17 cellular contexts compared by ENCODE assay signal in the genomic region with DNA sequence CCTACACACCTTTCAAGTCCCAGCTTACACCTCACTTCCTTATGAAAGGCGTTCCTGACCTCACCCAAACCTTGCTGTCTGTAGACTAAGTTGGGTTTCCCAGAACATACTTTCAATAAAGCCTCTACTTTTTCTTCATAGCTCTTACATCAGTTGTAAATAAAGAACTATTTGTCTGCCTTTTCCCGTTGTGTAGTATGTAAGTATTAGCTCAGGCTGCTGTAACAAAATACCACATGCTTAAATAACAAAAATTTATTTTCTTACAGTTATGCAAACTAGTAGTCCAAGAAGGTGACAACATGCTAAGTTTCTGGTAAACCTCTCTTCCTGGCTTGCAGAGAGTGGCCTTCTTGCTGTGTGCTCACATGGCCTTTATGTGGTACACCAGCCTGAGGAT.
DNase-seq lines count a peak whose midpoint lies in the region; ATAC-seq, FAIRE-seq and TF ChIP-seq lines count a peak whose summit lies in the region.
"Had no signal": no experiment of that assay in that cellular context is flagged by ENCODE, and none has a peak within 500 bp of the region (broad histone marks: within the 10 kb centered on the region; RNA-seq: fewer than 3 reads in every experiment).

No MANE protein-coding gene starts in this region.

- H3K79me2 ChIP-seq in trophoblast cell (ENCODE audit: control insufficient read depth, insufficient read depth, low read length, poor library complexity): peaks cover 4% of the 10 kb centered on the region

- CTCF ChIA-PET in A549 (lab: Yijun Ruan, JAX): interaction anchor here (0.8 kb wide), 2 partner anchors 204 to 531 kb away, joined by 3 read pairs; a partner anchor contains a TSS

- TF ChIP-seq POLR2A in A549 (IDR thresholded peaks at IDR 0.05; ENCODE audit: low read length) (no peak), GM12891 (IDR thresholded peaks at IDR 0.05; ENCODE audit: low read depth, low read length) (no peak)

- TF ChIP-seq EP300 in A549 (IDR thresholded peaks at IDR 0.05): no peak

- in situ Hi-C loops in ACHN (cut with HindIII; ENCODE audit: low pct_ligation_motif_present, low pct_unique_long_range_greater_than_20kb, low sequenced_read_pairs): no loop called here

- no peak for TF ChIP-seq CTCF in A549 (IDR thresholded peaks at IDR 0.05)

- FAIRE-seq in A549 (lab: Jason Lieb, UNC) (no peak), GM12891 (lab: Jason Lieb, UNC) (peak; percentile 43)
- FAIRE-seq: H54 had no signal

- H3K36me3 ChIP-seq in trophoblast cell (ENCODE audit: control insufficient read depth in 1 of 2, insufficient read depth in 2 of 2, low read length in 2 of 2): peaks cover 0 to 2% of the 10 kb centered on the region in 2 experiments

- no peak overlapping the region for H3K18ac ChIP-seq in trophoblast cell (ENCODE audit: low read length)

- no peak overlapping the region for H4K12ac ChIP-seq in trophoblast cell (ENCODE audit: low read depth, low read length)

- peak overlapping the region; percentile 48 for H2BK120ac ChIP-seq in trophoblast cell (ENCODE audit: insufficient read depth, low read length, poor library complexity)

- H3K4me1 ChIP-seq in A549: peaks cover 44% of the 10 kb centered on the region
- peaks cover 2 to 3% of the 10 kb centered on the region in 2 experiments for H3K4me1 ChIP-seq in trophoblast cell (ENCODE audit: control insufficient read depth in 1 of 2, insufficient read depth in 2 of 2, low read length in 2 of 2)

- ATAC-seq in A549 (no peak), left colon (peak; percentile 41), HG02678 (IDR thresholded peaks at IDR 0.05; ENCODE audit: unreplicated experiment) (no peak)
- ATAC-seq: GM23338, HCT116 had no signal

- POLR2A ChIA-PET in A549 (lab: Yijun Ruan, JAX): no interaction called here

- no peaks in the 10 kb centered on the region for H3K27me3 ChIP-seq in trophoblast cell (ENCODE audit: insufficient read depth, low read length)

- H3K4me2 ChIP-seq in A549 (no peak overlapping the region), trophoblast cell (ENCODE audit: low read length) (no peak overlapping the region)
- H3K4me2 ChIP-seq: GM23338 had no signal

- no peaks in the 10 kb centered on the region for H3K9me3 ChIP-seq in A549
- no peaks in the 10 kb centered on the region for H3K9me3 ChIP-seq in trophoblast cell (ENCODE audit: insufficient read depth, low read depth, low read length)
- H3K9me3 ChIP-seq: Caco-2 had no signal

- H3K9ac ChIP-seq in trophoblast cell (ENCODE audit: low read length): no peak overlapping the region

- DNase-seq in A549 (ENCODE audit: low read depth in 1 of 2, low spot score in 1 of 2) (no peak), GM12891 (ENCODE audit: insufficient read length, low spot score) (no peak), left colon (no peak), trophoblast cell (no peak), ACHN (no peak)
- DNase-seq: AML-193; Caco-2; CD4-positive, alpha-beta T cell; DMS153; DMS79; GDM1; HFFc6 had no signal

- intact Hi-C loops in left colon (cut with DNase I, micrococcal nuclease): no loop called here

- H2AK5ac ChIP-seq in trophoblast cell (ENCODE audit: low read length): no peak overlapping the region

- H3K4ac ChIP-seq in trophoblast cell (ENCODE audit: low read depth, low read length): no peak overlapping the region

- no peak overlapping the region for H3K23ac ChIP-seq in trophoblast cell (ENCODE audit: low read length)

- no peak overlapping the region for H2BK5ac ChIP-seq in trophoblast cell (ENCODE audit: low read depth, low read length, poor library complexity)

- no peak overlapping the region for H2BK12ac ChIP-seq in trophoblast cell (ENCODE audit: low read length)

- no peak for TF ChIP-seq RAD21 in A549 (conservative IDR thresholded peaks at IDR 0.05 in 1 of 2, IDR thresholded peaks at IDR 0.05 in 1 of 2)

- H3K14ac ChIP-seq in trophoblast cell (ENCODE audit: low read length): peak overlapping the region; percentile 74

- H3K4me3 ChIP-seq in A549 (no peak overlapping the region), trophoblast cell (ENCODE audit: low read depth, low read length) (no peak overlapping the region)
- H3K4me3 ChIP-seq: GM23338 had no signal

- 89% methylated on average over 2 of the region's 2 CpGs for WGBS in A549 (ENCODE audit: missing lambda C conversion rate)
- no CpG with 5 or more reads among the region's 2 CpGs for WGBS in trophoblast cell (ENCODE audit: extremely low coverage, insufficient coverage, insufficient read length)

- H2AFZ ChIP-seq in trophoblast cell (ENCODE audit: insufficient read depth, low read length, poor library complexity): no peak overlapping the region
- H2AFZ ChIP-seq: GM23338 had no signal

- no peak overlapping the region for H4K91ac ChIP-seq in trophoblast cell (ENCODE audit: low read depth, low read length)

- H3K79me1 ChIP-seq in trophoblast cell (ENCODE audit: low read length): peaks cover 11% of the 10 kb centered on the region

- H3K27ac ChIP-seq in A549 (peak overlapping the region; percentile 24 to 28; a peak in 1 of 6 replicates), trophoblast cell (ENCODE audit: low read depth, low read length) (no peak overlapping the region)
- H3K27ac ChIP-seq: C4-2B had no signal

- H4K8ac ChIP-seq in trophoblast cell (ENCODE audit: low read depth, low read length): no peak overlapping the region

TF ChIP-seq in A549, 52 proteins besides CTCF, POLR2A, EP300 and RAD21 (continues in another document):
- TF ChIP-seq, protein P1, sequence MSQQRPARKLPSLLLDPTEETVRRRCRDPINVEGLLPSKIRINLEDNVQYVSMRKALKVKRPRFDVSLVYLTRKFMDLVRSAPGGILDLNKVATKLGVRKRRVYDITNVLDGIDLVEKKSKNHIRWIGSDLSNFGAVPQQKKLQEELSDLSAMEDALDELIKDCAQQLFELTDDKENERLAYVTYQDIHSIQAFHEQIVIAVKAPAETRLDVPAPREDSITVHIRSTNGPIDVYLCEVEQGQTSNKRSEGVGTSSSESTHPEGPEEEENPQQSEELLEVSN (IDR thresholded peaks at IDR 0.05; ENCODE audit: borderline replicate concordance, low read depth): no peak
- TF ChIP-seq ZFP36 (IDR thresholded peaks at IDR 0.05; ENCODE audit: borderline replicate concordance, partially characterized antibody) (no peak), TP53 (CRISPR knock-in tag; IDR thresholded peaks at IDR 0.05) (no peak), GATA3 (IDR thresholded peaks at IDR 0.05; ENCODE audit: borderline replicate concordance) (no peak), CBX8 (IDR thresholded peaks at IDR 0.05) (no peak)

TF ChIP-seq in GM12891, 5 proteins besides CTCF, POLR2A, EP300 and RAD21:
- TF ChIP-seq TAF1 (IDR thresholded peaks at IDR 0.05; ENCODE audit: low read depth, low read length): no peak
- no peak for TF ChIP-seq SPI1 (IDR thresholded peaks at IDR 0.05; ENCODE audit: low read depth, low read length)
- no peak for TF ChIP-seq PAX5 (IDR thresholded peaks at IDR 0.05; ENCODE audit: insufficient read depth, low read length, severe bottlenecking)
- no peak for TF ChIP-seq POU2F2 (IDR thresholded peaks at IDR 0.05; ENCODE audit: low read depth, low read length)
- TF ChIP-seq POLR2AphosphoS5 (IDR thresholded peaks at IDR 0.05; ENCODE audit: low read depth, low read length): no peak
